Comparison of ENCODE assay signal across 10 cellular contexts in genomic region chr3:38579146-38579545, GRCh38.
DNase-seq lines count a peak whose midpoint lies in the region; TF ChIP-seq lines count a peak whose summit lies in the region.
"Had no signal": no experiment of that assay in that cellular context is flagged by ENCODE, and none has a peak within 500 bp of the region (broad histone marks: within the 10 kb centered on the region; RNA-seq: fewer than 3 reads in every experiment).

No MANE protein-coding gene starts in this region.

- H3K27me3 ChIP-seq in H7 (ENCODE audit: control insufficient read depth, insufficient read depth, low read length) = no peaks in the 10 kb centered on the region
- H3K27me3 ChIP-seq in testis = no peaks in the 10 kb centered on the region
- H3K27me3 ChIP-seq: left lung had no signal

- H3K4me1 ChIP-seq in testis = no peaks in the 10 kb centered on the region
- H3K4me1 ChIP-seq: left lung had no signal

- intact Hi-C loops in testis (cut with DNase I; ENCODE audit: low total_unique reads) = no loop called here

- TF ChIP-seq CTCF in astrocyte of the cerebellum (IDR thresholded peaks at IDR 0.05; ENCODE audit: low read depth, low read length, missing control alignments) = no peak
- no peak for TF ChIP-seq CTCF in testis (IDR thresholded peaks at IDR 0.05)

- H3K36me3 ChIP-seq in H7 (replicated peaks; ENCODE audit: control insufficient read depth, insufficient read depth, low read length) (no peaks in the 10 kb centered on the region), testis (ENCODE audit: low read depth, missing control alignments) (no peaks in the 10 kb centered on the region)
- H3K36me3 ChIP-seq: left lung had no signal

- H3K4me3 ChIP-seq in H7 (ENCODE audit: insufficient read depth, low read depth, low read length) = no peak overlapping the region
- H3K4me3 ChIP-seq in astrocyte of the cerebellum (ENCODE audit: low read depth, low read length) = no peak overlapping the region
- H3K4me3 ChIP-seq in testis = no peak overlapping the region
- H3K4me3 ChIP-seq: left lung had no signal

- 70 to 76% methylated on average over 4 to 12 of the region's 12 CpGs for WGBS in testis, 2 donors

- in situ Hi-C loops in astrocyte of the cerebellum (cut with HindIII; ENCODE audit: low sequenced_read_pairs) = no loop called here

- no peaks in the 10 kb centered on the region for H3K9me3 ChIP-seq in testis
- H3K9me3 ChIP-seq: left lung had no signal

- DNase-seq in A172 (ENCODE audit: low spot score) (peak; percentile 80), H7 (peak; percentile 84), astrocyte of the cerebellum (ENCODE audit: low read depth) (peak; percentile 24), iPS-NIHi7 (ENCODE audit: extremely low spot score) (peak; percentile 63), testis (no peak), DMS114 treated with DMSO at 0.1 percent for 48 hours (lab: John Stamatoyannopoulos, UW; ENCODE audit: unreplicated experiment) (no peak)
- no peak for DNase-seq in stimulated activated CD4-positive, alpha-beta T cell treated with anti-CD3 and anti-CD28 coated beads, Interleukin-12 subunit alpha, Interleukin-12 subunit beta, amount 100 ng/mL, for 4 hours
- DNase-seq in activated CD4-positive, alpha-beta T cell treated with anti-CD3 and anti-CD28 coated beads for 1 hour = no peak

- H3K27ac ChIP-seq in testis = no peak overlapping the region
- H3K27ac ChIP-seq: epithelial cell of prostate, left lung had no signal

- TF ChIP-seq POLR2A in testis (IDR thresholded peaks at IDR 0.05) = no peak

Comparison
In these comparisons a context has a peak if more than half of its experiments do, and no peak if none do; other contexts are left out.
1. DNase-seq: peak in A172 (single experiment), H7 (single experiment), astrocyte of the cerebellum (single experiment) and iPS-NIHi7 (single experiment); none in testis (single experiment), stimulated activated CD4-positive, alpha-beta T cell treated with anti-CD3 and anti-CD28 coated beads, Interleukin-12 subunit alpha, Interleukin-12 subunit beta, amount 100 ng/mL, for 4 hours (single experiment), activated CD4-positive, alpha-beta T cell treated with anti-CD3 and anti-CD28 coated beads for 1 hour (single experiment) and DMS114 treated with DMSO at 0.1 percent for 48 hours (single experiment).